In the genomic region with DNA sequence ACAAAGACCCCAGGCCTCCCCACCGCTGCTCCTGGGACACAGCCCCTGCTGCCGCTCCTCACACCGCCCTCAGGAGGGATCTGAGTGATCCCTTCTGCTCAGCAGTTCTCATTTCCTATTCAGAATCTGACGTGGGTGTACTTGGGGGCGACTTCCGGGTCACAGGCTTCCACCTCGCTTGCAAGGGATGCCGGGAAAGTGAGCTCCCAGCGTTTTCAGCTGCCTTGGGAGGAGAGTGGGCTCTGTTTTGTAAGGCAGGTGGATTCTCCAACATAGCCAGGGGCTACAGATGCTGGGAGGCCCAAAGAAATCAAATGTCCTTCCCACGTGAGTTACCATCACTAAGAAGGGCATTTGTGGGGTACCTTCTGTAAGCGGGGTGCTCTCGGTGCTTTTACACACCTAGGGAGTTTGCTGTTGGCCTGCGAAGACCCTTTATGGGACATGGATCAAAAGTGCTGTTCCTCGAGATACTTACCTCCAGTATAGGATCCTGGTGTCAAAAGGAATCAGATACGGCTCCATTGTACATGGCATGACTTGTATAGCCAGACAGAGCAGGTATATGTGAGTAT, we compare ENCODE assay signal across 1 cellular context.
TF ChIP-seq lines count a peak whose summit lies in the region.

No MANE protein-coding gene starts in this region.

TF ChIP-seq in K562, 482 proteins besides CTCF, POLR2A, EP300 and RAD21 (continued from another document and continues in another):
- TF ChIP-seq, protein P1, sequence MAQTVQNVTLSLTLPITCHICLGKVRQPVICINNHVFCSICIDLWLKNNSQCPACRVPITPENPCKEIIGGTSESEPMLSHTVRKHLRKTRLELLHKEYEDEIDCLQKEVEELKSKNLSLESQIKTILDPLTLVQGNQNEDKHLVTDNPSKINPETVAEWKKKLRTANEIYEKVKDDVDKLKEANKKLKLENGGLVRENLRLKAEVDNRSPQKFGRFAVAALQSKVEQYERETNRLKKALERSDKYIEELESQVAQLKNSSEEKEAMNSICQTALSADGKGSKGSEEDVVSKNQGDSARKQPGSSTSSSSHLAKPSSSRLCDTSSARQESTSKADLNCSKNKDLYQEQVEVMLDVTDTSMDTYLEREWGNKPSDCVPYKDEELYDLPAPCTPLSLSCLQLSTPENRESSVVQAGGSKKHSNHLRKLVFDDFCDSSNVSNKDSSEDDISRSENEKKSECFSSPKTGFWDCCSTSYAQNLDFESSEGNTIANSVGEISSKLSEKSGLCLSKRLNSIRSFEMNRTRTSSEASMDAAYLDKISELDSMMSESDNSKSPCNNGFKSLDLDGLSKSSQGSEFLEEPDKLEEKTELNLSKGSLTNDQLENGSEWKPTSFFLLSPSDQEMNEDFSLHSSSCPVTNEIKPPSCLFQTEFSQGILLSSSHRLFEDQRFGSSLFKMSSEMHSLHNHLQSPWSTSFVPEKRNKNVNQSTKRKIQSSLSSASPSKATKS (CRISPR knock-in tag; IDR thresholded peaks at IDR 0.05), result no peak
- TF ChIP-seq PRPF4 (IDR thresholded peaks at IDR 0.05; ENCODE audit: insufficient read depth, low read depth, low read length, poor library complexity, severe bottlenecking) (no peak), SMAD4 (CRISPR knock-in tag; conservative IDR thresholded peaks at IDR 0.05) (no peak), PURB (CRISPR knock-in tag; IDR thresholded peaks at IDR 0.05; ENCODE audit: low read depth) (no peak), NFYB (IDR thresholded peaks at IDR 0.05; ENCODE audit: extremely low read depth, insufficient read length) (no peak), NR0B1 (IDR thresholded peaks at IDR 0.05; ENCODE audit: partially characterized antibody) (no peak), CEBPB (tag; IDR thresholded peaks at IDR 0.05) (no peak), THRB (CRISPR knock-in tag; conservative IDR thresholded peaks at IDR 0.05) (no peak), RAD51 (IDR thresholded peaks at IDR 0.05; ENCODE audit: borderline replicate concordance, low read depth) (no peak), PHF20 (IDR thresholded peaks at IDR 0.05; ENCODE audit: partially characterized antibody) (no peak), GABPB2 (CRISPR knock-in tag; conservative IDR thresholded peaks at IDR 0.05) (no peak), U2AF2 (optimal IDR thresholded peaks at IDR 0.05; ENCODE audit: low read depth, low read length) (no peak), SIN3B (IDR thresholded peaks at IDR 0.05; ENCODE audit: low read depth) (no peak), EGR1 (conservative IDR thresholded peaks at IDR 0.05) (peak; percentile 84), HMG20B (CRISPR knock-in tag; IDR thresholded peaks at IDR 0.05) (no peak), JUN (IDR thresholded peaks at IDR 0.05; ENCODE audit: borderline replicate concordance, low read depth, low read length) (no peak), JUN (CRISPR knock-in tag; IDR thresholded peaks at IDR 0.05; ENCODE audit: borderline replicate concordance) (no peak), NONO (IDR thresholded peaks at IDR 0.05; ENCODE audit: low read depth in 2 of 2, low read length in 1 of 2) (no peak), ZNF143 (CRISPR knock-in tag; IDR thresholded peaks at IDR 0.05) (peak; percentile 76), ZNF146 (CRISPR knock-in tag; IDR thresholded peaks at IDR 0.05; ENCODE audit: unreplicated experiment) (no peak), TAF9B (IDR thresholded peaks at IDR 0.05; ENCODE audit: partially characterized antibody) (peak; percentile 51), BRCA1 (IDR thresholded peaks at IDR 0.05) (no peak), BRCA1 (CRISPR knock-in tag; IDR thresholded peaks at IDR 0.05) (no peak), PTTG1 (tag; IDR thresholded peaks at IDR 0.05; ENCODE audit: low read depth) (no peak), NR2C2 (CRISPR knock-in tag; IDR thresholded peaks at IDR 0.05) (peak; percentile 68), NR2C2 (tag; IDR thresholded peaks at IDR 0.05) (peak; percentile 92), ZNF347 (CRISPR knock-in tag; IDR thresholded peaks at IDR 0.05; ENCODE audit: low read depth) (no peak), FOXA3 (CRISPR knock-in tag; conservative IDR thresholded peaks at IDR 0.05 in 1 of 2, IDR thresholded peaks at IDR 0.05 in 1 of 2) (no peak), L3MBTL2 (IDR thresholded peaks at IDR 0.05) (no peak; the same call in 1 of the 2 replicates), PML (IDR thresholded peaks at IDR 0.05; ENCODE audit: low read length) (peak; percentile 96), FOSL1 (tag; conservative IDR thresholded peaks at IDR 0.05) (no peak), ZNF696 (CRISPR knock-in tag; conservative IDR thresholded peaks at IDR 0.05) (no peak), ZFX (CRISPR knock-in tag; IDR thresholded peaks at IDR 0.05) (no peak), FUS (optimal IDR thresholded peaks at IDR 0.05; ENCODE audit: low read depth, low read length) (no peak), YY1 (IDR thresholded peaks at IDR 0.05; ENCODE audit: borderline replicate concordance in 1 of 3, control insufficient read depth in 1 of 3, extremely low read depth in 1 of 3, insufficient read depth in 3 of 3, insufficient read length in 1 of 3, insufficient replicate concordance in 2 of 3, low read depth in 1 of 3, low read length in 2 of 3) (peak in 1 of 3 experiments; percentile 21), NFRKB (IDR thresholded peaks at IDR 0.05; ENCODE audit: low read depth) (no peak), RNF2 (IDR thresholded peaks at IDR 0.05) (peak; percentile 67; the same call in 1 of the 2 replicates), FOXM1 (IDR thresholded peaks at IDR 0.05; ENCODE audit: low read depth) (no peak), FOXM1 (CRISPR knock-in tag; IDR thresholded peaks at IDR 0.05; ENCODE audit: low read depth) (no peak), CBX3 (IDR thresholded peaks at IDR 0.05; ENCODE audit: borderline replicate concordance in 1 of 2, low read length in 2 of 2) (no peak; a peak in 1 of 3 replicates), ELK3 (CRISPR knock-in tag; IDR thresholded peaks at IDR 0.05) (no peak), RBM15 (IDR thresholded peaks at IDR 0.05; ENCODE audit: insufficient read depth, low read length) (no peak), SRSF9 (IDR thresholded peaks at IDR 0.05; ENCODE audit: borderline replicate concordance, low read depth, low read length) (no peak), ZNF511 (CRISPR knock-in tag; IDR thresholded peaks at IDR 0.05) (no peak), GTF2A2 (tag; IDR thresholded peaks at IDR 0.05) (peak; percentile 96), LCOR (CRISPR knock-in tag; IDR thresholded peaks at IDR 0.05) (peak; percentile 17; the same call in 1 of the 2 replicates), MYNN (IDR thresholded peaks at IDR 0.05) (no peak), MYNN (CRISPR knock-in tag; IDR thresholded peaks at IDR 0.05) (no peak), TAF15 (IDR thresholded peaks at IDR 0.05; ENCODE audit: low read depth, low read length) (no peak), ZNF212 (CRISPR knock-in tag; IDR thresholded peaks at IDR 0.05) (no peak), PYGO2 (tag; IDR thresholded peaks at IDR 0.05) (no peak)
- TF ChIP-seq, protein P2, sequence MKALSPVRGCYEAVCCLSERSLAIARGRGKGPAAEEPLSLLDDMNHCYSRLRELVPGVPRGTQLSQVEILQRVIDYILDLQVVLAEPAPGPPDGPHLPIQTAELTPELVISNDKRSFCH (CRISPR knock-in tag; IDR thresholded peaks at IDR 0.05), result no peak
- TF ChIP-seq, protein P2 (tag; IDR thresholded peaks at IDR 0.05), result no peak
- TF ChIP-seq, protein P3, sequence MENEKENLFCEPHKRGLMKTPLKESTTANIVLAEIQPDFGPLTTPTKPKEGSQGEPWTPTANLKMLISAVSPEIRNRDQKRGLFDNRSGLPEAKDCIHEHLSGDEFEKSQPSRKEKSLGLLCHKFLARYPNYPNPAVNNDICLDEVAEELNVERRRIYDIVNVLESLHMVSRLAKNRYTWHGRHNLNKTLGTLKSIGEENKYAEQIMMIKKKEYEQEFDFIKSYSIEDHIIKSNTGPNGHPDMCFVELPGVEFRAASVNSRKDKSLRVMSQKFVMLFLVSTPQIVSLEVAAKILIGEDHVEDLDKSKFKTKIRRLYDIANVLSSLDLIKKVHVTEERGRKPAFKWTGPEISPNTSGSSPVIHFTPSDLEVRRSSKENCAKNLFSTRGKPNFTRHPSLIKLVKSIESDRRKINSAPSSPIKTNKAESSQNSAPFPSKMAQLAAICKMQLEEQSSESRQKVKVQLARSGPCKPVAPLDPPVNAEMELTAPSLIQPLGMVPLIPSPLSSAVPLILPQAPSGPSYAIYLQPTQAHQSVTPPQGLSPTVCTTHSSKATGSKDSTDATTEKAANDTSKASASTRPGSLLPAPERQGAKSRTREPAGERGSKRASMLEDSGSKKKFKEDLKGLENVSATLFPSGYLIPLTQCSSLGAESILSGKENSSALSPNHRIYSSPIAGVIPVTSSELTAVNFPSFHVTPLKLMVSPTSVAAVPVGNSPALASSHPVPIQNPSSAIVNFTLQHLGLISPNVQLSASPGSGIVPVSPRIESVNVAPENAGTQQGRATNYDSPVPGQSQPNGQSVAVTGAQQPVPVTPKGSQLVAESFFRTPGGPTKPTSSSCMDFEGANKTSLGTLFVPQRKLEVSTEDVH (IDR thresholded peaks at IDR 0.05; ENCODE audit: low read depth, partially characterized antibody), result no peak
- TF ChIP-seq, protein P4, sequence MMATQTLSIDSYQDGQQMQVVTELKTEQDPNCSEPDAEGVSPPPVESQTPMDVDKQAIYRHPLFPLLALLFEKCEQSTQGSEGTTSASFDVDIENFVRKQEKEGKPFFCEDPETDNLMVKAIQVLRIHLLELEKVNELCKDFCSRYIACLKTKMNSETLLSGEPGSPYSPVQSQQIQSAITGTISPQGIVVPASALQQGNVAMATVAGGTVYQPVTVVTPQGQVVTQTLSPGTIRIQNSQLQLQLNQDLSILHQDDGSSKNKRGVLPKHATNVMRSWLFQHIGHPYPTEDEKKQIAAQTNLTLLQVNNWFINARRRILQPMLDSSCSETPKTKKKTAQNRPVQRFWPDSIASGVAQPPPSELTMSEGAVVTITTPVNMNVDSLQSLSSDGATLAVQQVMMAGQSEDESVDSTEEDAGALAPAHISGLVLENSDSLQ (IDR thresholded peaks at IDR 0.05), result 0 out of 2 replicates have a peak, but pooled peaks have one; percentile 20
- TF ChIP-seq, protein P5, sequence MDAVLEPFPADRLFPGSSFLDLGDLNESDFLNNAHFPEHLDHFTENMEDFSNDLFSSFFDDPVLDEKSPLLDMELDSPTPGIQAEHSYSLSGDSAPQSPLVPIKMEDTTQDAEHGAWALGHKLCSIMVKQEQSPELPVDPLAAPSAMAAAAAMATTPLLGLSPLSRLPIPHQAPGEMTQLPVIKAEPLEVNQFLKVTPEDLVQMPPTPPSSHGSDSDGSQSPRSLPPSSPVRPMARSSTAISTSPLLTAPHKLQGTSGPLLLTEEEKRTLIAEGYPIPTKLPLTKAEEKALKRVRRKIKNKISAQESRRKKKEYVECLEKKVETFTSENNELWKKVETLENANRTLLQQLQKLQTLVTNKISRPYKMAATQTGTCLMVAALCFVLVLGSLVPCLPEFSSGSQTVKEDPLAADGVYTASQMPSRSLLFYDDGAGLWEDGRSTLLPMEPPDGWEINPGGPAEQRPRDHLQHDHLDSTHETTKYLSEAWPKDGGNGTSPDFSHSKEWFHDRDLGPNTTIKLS (IDR thresholded peaks at IDR 0.05; ENCODE audit: borderline replicate concordance, low read depth), result no peak
- TF ChIP-seq, protein P6, sequence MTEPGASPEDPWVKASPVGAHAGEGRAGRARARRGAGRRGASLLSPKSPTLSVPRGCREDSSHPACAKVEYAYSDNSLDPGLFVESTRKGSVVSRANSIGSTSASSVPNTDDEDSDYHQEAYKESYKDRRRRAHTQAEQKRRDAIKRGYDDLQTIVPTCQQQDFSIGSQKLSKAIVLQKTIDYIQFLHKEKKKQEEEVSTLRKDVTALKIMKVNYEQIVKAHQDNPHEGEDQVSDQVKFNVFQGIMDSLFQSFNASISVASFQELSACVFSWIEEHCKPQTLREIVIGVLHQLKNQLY (CRISPR knock-in tag; conservative IDR thresholded peaks at IDR 0.05), result no peak
- TF ChIP-seq, protein P7, sequence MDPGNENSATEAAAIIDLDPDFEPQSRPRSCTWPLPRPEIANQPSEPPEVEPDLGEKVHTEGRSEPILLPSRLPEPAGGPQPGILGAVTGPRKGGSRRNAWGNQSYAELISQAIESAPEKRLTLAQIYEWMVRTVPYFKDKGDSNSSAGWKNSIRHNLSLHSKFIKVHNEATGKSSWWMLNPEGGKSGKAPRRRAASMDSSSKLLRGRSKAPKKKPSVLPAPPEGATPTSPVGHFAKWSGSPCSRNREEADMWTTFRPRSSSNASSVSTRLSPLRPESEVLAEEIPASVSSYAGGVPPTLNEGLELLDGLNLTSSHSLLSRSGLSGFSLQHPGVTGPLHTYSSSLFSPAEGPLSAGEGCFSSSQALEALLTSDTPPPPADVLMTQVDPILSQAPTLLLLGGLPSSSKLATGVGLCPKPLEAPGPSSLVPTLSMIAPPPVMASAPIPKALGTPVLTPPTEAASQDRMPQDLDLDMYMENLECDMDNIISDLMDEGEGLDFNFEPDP (CRISPR knock-in tag; IDR thresholded peaks at IDR 0.05), result no peak
